18 cellular contexts compared by ENCODE assay signal in the genomic region with DNA sequence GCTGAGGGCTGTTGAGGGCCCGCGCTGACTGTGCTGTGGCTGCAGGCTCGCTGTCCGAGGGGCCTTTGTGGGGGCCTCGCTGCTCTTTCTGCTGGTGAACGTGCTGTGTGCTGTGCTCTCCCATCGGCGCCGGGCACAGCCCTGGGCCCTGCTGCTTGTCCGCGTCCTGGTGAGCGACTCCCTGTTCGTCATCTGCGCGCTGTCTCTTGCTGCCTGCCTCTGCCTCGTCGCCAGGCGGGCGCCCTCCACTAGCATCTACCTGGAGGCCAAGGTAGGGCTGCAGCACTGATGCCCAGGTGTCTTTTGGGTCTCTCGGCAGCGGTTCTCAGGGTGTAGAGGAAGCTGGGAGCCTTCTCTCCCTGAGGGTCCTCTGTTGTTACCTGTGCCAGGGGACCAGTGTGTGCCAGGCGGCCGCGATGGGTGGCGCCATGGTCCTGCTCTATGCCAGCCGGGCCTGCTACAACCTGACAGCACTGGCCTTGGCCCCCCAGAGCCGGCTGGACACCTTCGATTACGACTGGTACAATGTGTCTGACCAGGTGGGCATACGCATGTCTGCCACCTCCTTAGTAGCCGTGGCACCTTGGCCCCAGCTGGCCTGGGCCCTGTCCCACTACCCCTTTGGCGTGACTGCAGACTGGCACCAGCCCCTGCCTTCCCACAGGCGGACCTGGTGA. TPM values are rescaled to one million over a fixed set of nuclear protein-coding genes. Genes with fewer than 3 reads are reported as not detected.
DNase-seq lines count a peak whose midpoint lies in the region; ATAC-seq and TF ChIP-seq lines count a peak whose summit lies in the region.
"Had no signal": no experiment of that assay in that cellular context is flagged by ENCODE, and none has a peak within 500 bp of the region (broad histone marks: within the 10 kb centered on the region; RNA-seq: fewer than 3 reads in every experiment).

No MANE protein-coding gene starts in this region.

- H3K4me2 ChIP-seq in IMR-90 (ENCODE audit: low read depth, low read length) (no peak overlapping the region), neural progenitor cell (no peak overlapping the region)

- peak overlapping the region in 3 of 4 donors; percentile 29 to 87 (median 72) for H3K4me3 Mint-ChIP-seq in CD4-positive, CD25-positive, alpha-beta regulatory T cell
- H3K4me3 Mint-ChIP-seq in activated T-helper 2 cell treated with anti-CD3 and anti-CD28 coated beads, Interferon-gamma antibody, Interleukin-2, Interleukin-4, amounts not matched to agents 10 μg/mL and 5 μg/mL and 100 μg/mL, durations not matched to agents 14 hours and 24 hours and 36 hours (ENCODE audit: low read depth): peak overlapping the region; percentile 17
- peak overlapping the region; percentile 27 for H3K4me3 Mint-ChIP-seq in neural progenitor cell
- H3K4me3 Mint-ChIP-seq in natural killer cell treated with Interleukin-12 subunit alpha and Interleukin-12 subunit beta and Interleukin-15 and Interleukin-18, amount 100 ng/mL, for 72 hours: no peak overlapping the region

- H3F3A ChIP-seq in neural progenitor cell (ENCODE audit: low read depth): peaks cover 4% of the 10 kb centered on the region

- H3K27ac ChIP-seq in CD4-positive, CD25-positive, alpha-beta regulatory T cell (ENCODE audit: insufficient read depth, low read length, poor library complexity, severe bottlenecking): no peak overlapping the region
- no peak overlapping the region for H3K27ac ChIP-seq in IMR-90 (ENCODE audit: insufficient read depth, low read length)
- H3K27ac ChIP-seq in neural progenitor cell: no peak overlapping the region
- no peak overlapping the region for H3K27ac ChIP-seq in caudate nucleus (ENCODE audit: low read depth, low read length)
- H3K27ac ChIP-seq: SJSA1 had no signal

- no peak overlapping the region for H3K14ac ChIP-seq in IMR-90 (replicated peaks; ENCODE audit: low read depth, low read length)

- no peak overlapping the region for H4K5ac ChIP-seq in IMR-90 (ENCODE audit: low read depth, low read length)

- no peak for TF ChIP-seq RAD21 in IMR-90 (IDR thresholded peaks at IDR 0.05; ENCODE audit: low read length)

- H4K20me1 ChIP-seq in IMR-90 (ENCODE audit: insufficient read depth, low read length) (peaks cover 5% of the 10 kb centered on the region; the same call in 1 of the 2 replicates), neural progenitor cell (ENCODE audit: low read depth) (peaks cover 25% of the 10 kb centered on the region)

- peak overlapping the region; percentile 28 for H2AK9ac ChIP-seq in IMR-90 (replicated peaks; ENCODE audit: low read depth, low read length, poor library complexity)

- WGBS in IMR-90 (ENCODE audit: extremely low coverage in 2 of 2, insufficient read length in 1 of 2), 2 experiments: 91% methylated on average over 6 of the region's 33 CpGs; no CpG with 5 or more reads in 1 of the 2 experiments

- no peak for ATAC-seq in CD4-positive, CD25-positive, alpha-beta regulatory T cell (ENCODE audit: low read depth in 2 of 2)
- ATAC-seq in IMR-90 (ENCODE audit: low read depth): no peak
- ATAC-seq in natural killer cell treated with Interleukin-12 subunit alpha and Interleukin-12 subunit beta and Interleukin-15 and Interleukin-18, amount 100 ng/mL, for 72 hours: no peak
- no peak for ATAC-seq in HG03135 (IDR thresholded peaks at IDR 0.05; ENCODE audit: unreplicated experiment)

- H3K79me2 ChIP-seq in neural progenitor cell (ENCODE audit: low read depth): peaks cover 3% of the 10 kb centered on the region

- H2BK120ac ChIP-seq in IMR-90 (ENCODE audit: low read depth, low read length): no peak overlapping the region

- no peak overlapping the region for H3K23ac ChIP-seq in IMR-90 (ENCODE audit: low read depth, low read length)

- no TSS peak for BruUV-seq in IMR-90 (replicated peaks; lab: Mats Ljungman, UMichigan)

- H3K36me3 Mint-ChIP-seq in CD4-positive, CD25-positive, alpha-beta regulatory T cell: no peaks in the 10 kb centered on the region
- no peaks in the 10 kb centered on the region for H3K36me3 Mint-ChIP-seq in activated T-helper 2 cell treated with anti-CD3 and anti-CD28 coated beads, Interferon-gamma antibody, Interleukin-2, Interleukin-4, amounts not matched to agents 10 μg/mL and 5 μg/mL and 100 μg/mL, durations not matched to agents 14 hours and 24 hours and 36 hours (ENCODE audit: low read depth)
- peaks cover 6% of the 10 kb centered on the region for H3K36me3 Mint-ChIP-seq in neural progenitor cell
- no peaks in the 10 kb centered on the region for H3K36me3 Mint-ChIP-seq in natural killer cell treated with Interleukin-12 subunit alpha and Interleukin-12 subunit beta and Interleukin-15 and Interleukin-18, amount 100 ng/mL, for 72 hours

- no peak overlapping the region for H2BK20ac ChIP-seq in IMR-90 (ENCODE audit: low read depth, low read length)

- H3K56ac ChIP-seq in IMR-90 (ENCODE audit: extremely low read depth, insufficient read depth, low read length): no peak overlapping the region

- no peaks in the 10 kb centered on the region for H3K9me3 ChIP-seq in CD4-positive, CD25-positive, alpha-beta regulatory T cell (ENCODE audit: control insufficient read depth in 2 of 2, low read length in 2 of 2)
- H3K9me3 ChIP-seq in IMR-90 (ENCODE audit: control insufficient read depth, insufficient read depth, low read length): no peaks in the 10 kb centered on the region
- H3K9me3 ChIP-seq in neural progenitor cell (ENCODE audit: low read depth): no peaks in the 10 kb centered on the region

- DNase-seq in CD4-positive, CD25-positive, alpha-beta regulatory T cell: no peak
- DNase-seq in IMR-90 (no peak), neural progenitor cell (ENCODE audit: low spot score) (no peak), HEK293T (ENCODE audit: extremely low spot score) (no peak), caudate nucleus (lab: John Stamatoyannopoulos, UW) (no peak)
- DNase-seq in activated T-helper 2 cell treated with anti-CD3 and anti-CD28 coated beads, Interferon-gamma antibody, Interleukin-2, Interleukin-4, amounts not matched to agents 10 μg/mL and 5 μg/mL and 100 μg/mL, durations not matched to agents 14 hours and 24 hours and 36 hours (ENCODE audit: low spot score): no peak
- DNase-seq in natural killer cell treated with Interleukin-12 subunit alpha and Interleukin-12 subunit beta and Interleukin-15 and Interleukin-18, amount 100 ng/mL, for 72 hours (ENCODE audit: low spot score): no peak
- DNase-seq: EL, H7, NCI-H1048, NCI-H146, NCI-H2107, NCI-H345, NCI-H526 treated with DMSO at 0.1 percent for 48 hours had no signal

- H3K9ac ChIP-seq in IMR-90 (ENCODE audit: low read depth, low read length) (no peak overlapping the region), neural progenitor cell (no peak overlapping the region)

- H2AK5ac ChIP-seq in IMR-90 (ENCODE audit: low read depth, low read length): no peak overlapping the region

- dilution Hi-C loops in IMR-90 (cut with HindIII; ENCODE audit: low sequenced_read_pairs, unreplicated experiment): no loop called here

- no peaks in the 10 kb centered on the region for H3K27me3 ChIP-seq in CD4-positive, CD25-positive, alpha-beta regulatory T cell (ENCODE audit: control insufficient read depth, insufficient read depth, low read length)
- H3K27me3 ChIP-seq in IMR-90 (ENCODE audit: control insufficient read depth, insufficient read depth, low read length) (peaks cover 28% of the 10 kb centered on the region), neural progenitor cell (peaks cover 44% of the 10 kb centered on the region)

- intact Hi-C loops in IMR-90 (cut with micrococcal nuclease): no loop called here
- intact Hi-C loops in activated T-helper 2 cell treated with anti-CD3 and anti-CD28 coated beads, Interferon-gamma antibody, Interleukin-2, Interleukin-4, amounts not matched to agents 10 μg/mL and 5 μg/mL and 100 μg/mL, durations not matched to agents 14 hours and 24 hours and 36 hours (cut with micrococcal nuclease): no loop called here

- no peak overlapping the region for H4K8ac ChIP-seq in IMR-90 (ENCODE audit: low read depth in 2 of 2, low read length in 2 of 2)

- peaks cover 5% of the 10 kb centered on the region; the same call in 1 of the 2 replicates for H3K9me1 ChIP-seq in IMR-90 (ENCODE audit: insufficient read depth, low read length)

- no peak overlapping the region for H2BK5ac ChIP-seq in IMR-90 (ENCODE audit: low read depth, low read length, poor library complexity, severe bottlenecking)

- in situ Hi-C loops in IMR-90 (cut with MboI; ENCODE audit: low sequenced_read_pairs): no loop called here

- H3K36me3 ChIP-seq in CD4-positive, CD25-positive, alpha-beta regulatory T cell (ENCODE audit: control insufficient read depth, insufficient read depth, low read length): no peaks in the 10 kb centered on the region
- no peaks in the 10 kb centered on the region; the same call in 1 of the 2 replicates for H3K36me3 ChIP-seq in IMR-90 (ENCODE audit: control insufficient read depth, insufficient read depth, low read length)
- no peaks in the 10 kb centered on the region for H3K36me3 ChIP-seq in neural progenitor cell

- TF ChIP-seq POLR2A in IMR-90 (IDR thresholded peaks at IDR 0.05; ENCODE audit: low read depth, low read length): no peak

- peaks cover 36% of the 10 kb centered on the region for H3K4me1 ChIP-seq in CD4-positive, CD25-positive, alpha-beta regulatory T cell (ENCODE audit: control insufficient read depth, insufficient read depth, low read length, poor library complexity, severe bottlenecking)
- H3K4me1 ChIP-seq in IMR-90 (ENCODE audit: control insufficient read depth, insufficient read depth, low read length): peaks cover 11% of the 10 kb centered on the region
- peaks cover 14% of the 10 kb centered on the region for H3K4me1 ChIP-seq in neural progenitor cell

- H3K27me3 Mint-ChIP-seq in CD4-positive, CD25-positive, alpha-beta regulatory T cell: peaks cover 23% of the 10 kb centered on the region
- H3K27me3 Mint-ChIP-seq in activated T-helper 2 cell treated with anti-CD3 and anti-CD28 coated beads, Interferon-gamma antibody, Interleukin-2, Interleukin-4, amounts not matched to agents 10 μg/mL and 5 μg/mL and 100 μg/mL, durations not matched to agents 14 hours and 24 hours and 36 hours (ENCODE audit: low read depth): peaks cover 17% of the 10 kb centered on the region
- peaks cover 32% of the 10 kb centered on the region for H3K27me3 Mint-ChIP-seq in neural progenitor cell (ENCODE audit: insufficient read depth, low read depth)
- peaks cover 10 to 11% of the 10 kb centered on the region in 2 donors for H3K27me3 Mint-ChIP-seq in natural killer cell treated with Interleukin-12 subunit alpha and Interleukin-12 subunit beta and Interleukin-15 and Interleukin-18, amount 100 ng/mL, for 72 hours

- H2AFZ ChIP-seq in IMR-90 (replicated peaks; ENCODE audit: low read length, poor library complexity) (no peak overlapping the region), neural progenitor cell (replicated peaks) (no peak overlapping the region)

- no peak overlapping the region for H3K4me3 ChIP-seq in CD4-positive, CD25-positive, alpha-beta regulatory T cell (ENCODE audit: low read depth, low read length)
- H3K4me3 ChIP-seq in IMR-90 (ENCODE audit: insufficient read depth, low read depth, low read length) (no peak overlapping the region), neural progenitor cell (no peak overlapping the region)
- H3K4me3 ChIP-seq: SJSA1 had no signal

- POLR2A ChIA-PET in IMR-90 (lab: Charles Lee; ENCODE audit: unreplicated experiment): no interaction called here
- POLR2A ChIA-PET in HEK293T (lab: Yijun Ruan, JAX): interaction anchor here (1.4 to 8.5 kb wide), 2 partner anchors 17 to 30 kb away, joined by 3 to 81 read pairs; a partner anchor contains a TSS

- H2BK15ac ChIP-seq in IMR-90 (ENCODE audit: low read depth, low read length): no peak overlapping the region

- no peak for TF ChIP-seq CTCF in IMR-90 (conservative IDR thresholded peaks at IDR 0.05; ENCODE audit: low read depth, low read length)
- TF ChIP-seq CTCF in neural progenitor cell (IDR thresholded peaks at IDR 0.05): no peak

- peaks cover 0 to 28% (median 12%) of the 10 kb centered on the region in 4 donors for H3K4me1 Mint-ChIP-seq in CD4-positive, CD25-positive, alpha-beta regulatory T cell
- peaks cover 13% of the 10 kb centered on the region for H3K4me1 Mint-ChIP-seq in activated T-helper 2 cell treated with anti-CD3 and anti-CD28 coated beads, Interferon-gamma antibody, Interleukin-2, Interleukin-4, amounts not matched to agents 10 μg/mL and 5 μg/mL and 100 μg/mL, durations not matched to agents 14 hours and 24 hours and 36 hours (ENCODE audit: low read depth)
- peaks cover 20% of the 10 kb centered on the region for H3K4me1 Mint-ChIP-seq in neural progenitor cell
- peaks cover 18 to 19% of the 10 kb centered on the region in 2 donors for H3K4me1 Mint-ChIP-seq in natural killer cell treated with Interleukin-12 subunit alpha and Interleukin-12 subunit beta and Interleukin-15 and Interleukin-18, amount 100 ng/mL, for 72 hours (ENCODE audit: low read depth in 2 of 2)

- H3K4ac ChIP-seq in IMR-90 (ENCODE audit: low read depth, low read length): no peak overlapping the region

- CTCF ChIA-PET in IMR-90 (lab: Yijun Ruan, JAX): interaction anchor here (0.6 kb wide), 1 partner anchor 30 kb away, joined by 3 read pairs; a partner anchor contains a TSS
- CTCF ChIA-PET in HEK293T (lab: Yijun Ruan, JAX): interaction anchor here (0.7 kb wide), 1 partner anchor 69 kb away, joined by 3 read pairs; no protein-coding TSS in a partner anchor

- peaks cover 15 to 30% of the 10 kb centered on the region in 2 experiments for H3K79me1 ChIP-seq in IMR-90 (ENCODE audit: low read depth in 1 of 2, low read length in 2 of 2)

- no peak overlapping the region for H3K27ac Mint-ChIP-seq in CD4-positive, CD25-positive, alpha-beta regulatory T cell
- no peak overlapping the region for H3K27ac Mint-ChIP-seq in activated T-helper 2 cell treated with anti-CD3 and anti-CD28 coated beads, Interferon-gamma antibody, Interleukin-2, Interleukin-4, amounts not matched to agents 10 μg/mL and 5 μg/mL and 100 μg/mL, durations not matched to agents 14 hours and 24 hours and 36 hours
- no peak overlapping the region for H3K27ac Mint-ChIP-seq in neural progenitor cell
- H3K27ac Mint-ChIP-seq in natural killer cell treated with Interleukin-12 subunit alpha and Interleukin-12 subunit beta and Interleukin-15 and Interleukin-18, amount 100 ng/mL, for 72 hours: no peak overlapping the region

- no peaks in the 10 kb centered on the region for H3K9me3 Mint-ChIP-seq in CD4-positive, CD25-positive, alpha-beta regulatory T cell
- H3K9me3 Mint-ChIP-seq in activated T-helper 2 cell treated with anti-CD3 and anti-CD28 coated beads, Interferon-gamma antibody, Interleukin-2, Interleukin-4, amounts not matched to agents 10 μg/mL and 5 μg/mL and 100 μg/mL, durations not matched to agents 14 hours and 24 hours and 36 hours: no peaks in the 10 kb centered on the region
- peaks cover 2% of the 10 kb centered on the region for H3K9me3 Mint-ChIP-seq in neural progenitor cell
- H3K9me3 Mint-ChIP-seq in natural killer cell treated with Interleukin-12 subunit alpha and Interleukin-12 subunit beta and Interleukin-15 and Interleukin-18, amount 100 ng/mL, for 72 hours: no peaks in the 10 kb centered on the region

- H4K91ac ChIP-seq in IMR-90 (ENCODE audit: insufficient read depth, low read depth, low read length): no peak overlapping the region

- H3K18ac ChIP-seq in IMR-90 (ENCODE audit: low read depth, low read length): no peak overlapping the region

RNA-seq across cellular contexts. Expression of a gene that starts 2.2 kb away (rescaled TPM):
- 26.0 TPM for total RNA-seq in CD4-positive, CD25-positive, alpha-beta regulatory T cell
- 1 to 10 TPM; 4.1 to 8.1 (median 5.8) TPM for polyA plus RNA-seq in CD4-positive, CD25-positive, alpha-beta regulatory T cell
- total RNA-seq in IMR-90 (2012; rRNA removed) (2.8 and 3.6 TPM in 2 replicates), neural progenitor cell (ENCODE audit: low replicate concordance) (4.9 and 30.8 TPM in 2 replicates)
- 26.0 and 31.8 TPM in 2 replicates for polyA plus RNA-seq in IMR-90 (2012; rRNA removed)
- 21.0 and 34.1 TPM in 2 replicates for polyA plus RNA-seq in IMR-90 (2012; cell fraction: cytosol; rRNA removed)
- 40.1 and 102 TPM in 2 replicates for polyA plus RNA-seq in IMR-90 (2012; cell fraction: nucleus; rRNA removed; ENCODE audit: low replicate concordance)
- 32.7 and 38.0 TPM in 2 replicates for total RNA-seq in activated T-helper 2 cell treated with anti-CD3 and anti-CD28 coated beads, Interferon-gamma antibody, Interleukin-2, Interleukin-4, amounts not matched to agents 10 μg/mL and 5 μg/mL and 100 μg/mL, durations not matched to agents 14 hours and 24 hours and 36 hours
- 10 to 100 TPM; 40.9 to 62.7 TPM for total RNA-seq in natural killer cell treated with Interleukin-12 subunit alpha and Interleukin-12 subunit beta and Interleukin-15 and Interleukin-18, amount 100 ng/mL, for 72 hours

RNA-seq across cellular contexts. Expression of a gene that starts 3.3 kb away (rescaled TPM):
- not detected for total RNA-seq in CD4-positive, CD25-positive, alpha-beta regulatory T cell
- polyA plus RNA-seq in CD4-positive, CD25-positive, alpha-beta regulatory T cell: not detected
- not detected in 2 replicates for total RNA-seq in IMR-90 (2012; rRNA removed)
- not detected in 2 replicates for polyA plus RNA-seq in IMR-90 (2012; rRNA removed)
- polyA plus RNA-seq in IMR-90 (2012; cell fraction: cytosol; rRNA removed): 0.05 TPM in 1 of 2 replicates, not detected in the other
- 0.22 and 0.38 TPM in 2 replicates for polyA plus RNA-seq in IMR-90 (2012; cell fraction: nucleus; rRNA removed; ENCODE audit: low replicate concordance)
- total RNA-seq in activated T-helper 2 cell treated with anti-CD3 and anti-CD28 coated beads, Interferon-gamma antibody, Interleukin-2, Interleukin-4, amounts not matched to agents 10 μg/mL and 5 μg/mL and 100 μg/mL, durations not matched to agents 14 hours and 24 hours and 36 hours: not detected in 2 replicates
- total RNA-seq in neural progenitor cell (ENCODE audit: low replicate concordance): 0.19 TPM in 1 of 2 replicates, not detected in the other
- total RNA-seq in natural killer cell treated with Interleukin-12 subunit alpha and Interleukin-12 subunit beta and Interleukin-15 and Interleukin-18, amount 100 ng/mL, for 72 hours: not detected
- total RNA-seq: H7, RPMI7951, SJSA1 had no signal
- polyA plus RNA-seq: BJ had no signal

RNA-seq across cellular contexts. Expression of a gene that starts 3.3 kb away (rescaled TPM):
- 25.7 TPM for total RNA-seq in CD4-positive, CD25-positive, alpha-beta regulatory T cell
- 10 to 100 TPM; 39.9 to 50.4 (median 46.3) TPM for polyA plus RNA-seq in CD4-positive, CD25-positive, alpha-beta regulatory T cell
- total RNA-seq in IMR-90 (2012; rRNA removed) (27.5 and 30.3 TPM in 2 replicates), neural progenitor cell (ENCODE audit: low replicate concordance) (19.0 and 49.6 TPM in 2 replicates)
- 68.0 and 88.6 TPM in 2 replicates for polyA plus RNA-seq in IMR-90 (2012; rRNA removed)
- polyA plus RNA-seq in IMR-90 (2012; cell fraction: cytosol; rRNA removed): 47.7 and 81.8 TPM in 2 replicates
- 24.4 and 39.1 TPM in 2 replicates for polyA plus RNA-seq in IMR-90 (2012; cell fraction: nucleus; rRNA removed; ENCODE audit: low replicate concordance)
- total RNA-seq in activated T-helper 2 cell treated with anti-CD3 and anti-CD28 coated beads, Interferon-gamma antibody, Interleukin-2, Interleukin-4, amounts not matched to agents 10 μg/mL and 5 μg/mL and 100 μg/mL, durations not matched to agents 14 hours and 24 hours and 36 hours: 33.2 and 34.7 TPM in 2 replicates
- 10 to 100 TPM; 29.5 to 46.9 TPM for total RNA-seq in natural killer cell treated with Interleukin-12 subunit alpha and Interleukin-12 subunit beta and Interleukin-15 and Interleukin-18, amount 100 ng/mL, for 72 hours

RNA-seq across cellular contexts. Expression of a gene that starts 12.3 kb away (rescaled TPM):
- not detected for total RNA-seq in CD4-positive, CD25-positive, alpha-beta regulatory T cell
- polyA plus RNA-seq in CD4-positive, CD25-positive, alpha-beta regulatory T cell: not detected
- total RNA-seq in IMR-90 (2012; rRNA removed): not detected in 2 replicates
- not detected in 2 replicates for polyA plus RNA-seq in IMR-90 (2012; rRNA removed)
- polyA plus RNA-seq in IMR-90 (2012; cell fraction: cytosol; rRNA removed): 0.40 TPM in 1 of 2 replicates, not detected in the other
- polyA plus RNA-seq in IMR-90 (2012; cell fraction: nucleus; rRNA removed; ENCODE audit: low replicate concordance): 0.34 TPM in 1 of 2 replicates, not detected in the other
- 0.59 TPM in 1 of 2 replicates, not detected in the other for total RNA-seq in activated T-helper 2 cell treated with anti-CD3 and anti-CD28 coated beads, Interferon-gamma antibody, Interleukin-2, Interleukin-4, amounts not matched to agents 10 μg/mL and 5 μg/mL and 100 μg/mL, durations not matched to agents 14 hours and 24 hours and 36 hours
- total RNA-seq in neural progenitor cell (ENCODE audit: low replicate concordance): 0.22 TPM in 1 of 2 replicates, not detected in the other
- not detected for total RNA-seq in natural killer cell treated with Interleukin-12 subunit alpha and Interleukin-12 subunit beta and Interleukin-15 and Interleukin-18, amount 100 ng/mL, for 72 hours
- total RNA-seq: SJSA1 had no signal
- polyA plus RNA-seq: BJ had no signal

RNA-seq across cellular contexts. Expression of a gene that starts 17.5 kb away (rescaled TPM):
- 28.6 TPM for total RNA-seq in CD4-positive, CD25-positive, alpha-beta regulatory T cell
- 1 to 10 TPM; 6.0 to 7.4 (median 6.4) TPM for polyA plus RNA-seq in CD4-positive, CD25-positive, alpha-beta regulatory T cell
- 10.2 and 10.3 TPM in 2 replicates for total RNA-seq in IMR-90 (2012; rRNA removed)
- polyA plus RNA-seq in IMR-90 (2012; rRNA removed): 15.0 and 15.8 TPM in 2 replicates
- 18.8 and 20.4 TPM in 2 replicates for polyA plus RNA-seq in IMR-90 (2012; cell fraction: cytosol; rRNA removed)
- 16.3 and 44.0 TPM in 2 replicates for polyA plus RNA-seq in IMR-90 (2012; cell fraction: nucleus; rRNA removed; ENCODE audit: low replicate concordance)
- total RNA-seq in activated T-helper 2 cell treated with anti-CD3 and anti-CD28 coated beads, Interferon-gamma antibody, Interleukin-2, Interleukin-4, amounts not matched to agents 10 μg/mL and 5 μg/mL and 100 μg/mL, durations not matched to agents 14 hours and 24 hours and 36 hours: 49.4 and 54.6 TPM in 2 replicates
- 5.5 and 22.0 TPM in 2 replicates for total RNA-seq in neural progenitor cell (ENCODE audit: low replicate concordance)
- total RNA-seq in natural killer cell treated with Interleukin-12 subunit alpha and Interleukin-12 subunit beta and Interleukin-15 and Interleukin-18, amount 100 ng/mL, for 72 hours: 100 to 1,000 TPM in 1 of 2 donors, 10 to 100 TPM in 1; 67.2 to 116 TPM
